In the genomic region with DNA sequence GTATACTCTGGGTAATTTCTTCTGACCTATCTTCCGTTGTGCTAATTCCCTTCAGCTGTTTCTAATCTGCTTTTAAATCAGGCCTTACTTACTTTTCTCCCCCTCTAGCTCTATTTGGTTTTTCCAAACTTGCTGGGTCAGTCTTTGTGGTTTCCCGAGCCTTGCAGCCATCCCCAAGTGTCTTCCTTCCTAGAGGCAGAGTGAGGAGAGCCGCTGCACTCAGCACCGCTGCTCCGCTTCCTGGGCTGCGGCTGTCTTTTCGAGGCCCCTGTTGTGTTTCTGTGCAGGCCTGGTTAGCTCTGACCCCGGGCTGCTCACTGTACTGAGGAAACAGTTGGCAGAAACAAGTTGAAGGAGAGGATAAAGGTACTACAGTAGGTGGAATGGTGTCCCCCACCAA, we compare ENCODE assay signal across 18 cellular contexts. TPM values are rescaled to one million over a fixed set of nuclear protein-coding genes. Genes with fewer than 3 reads are reported as not detected.
A peak's percentile ranks its signal among the peaks of the same experiment; 100 is the strongest.
DNase-seq lines count a peak whose midpoint lies in the region; ATAC-seq and TF ChIP-seq lines count a peak whose summit lies in the region.
"Had no signal": no experiment of that assay in that cellular context is flagged by ENCODE, and none has a peak within 500 bp of the region (broad histone marks: within the 10 kb centered on the region; RNA-seq: fewer than 3 reads in every experiment).

No MANE protein-coding gene starts in this region.

- peaks cover 35 to 44% of the 10 kb centered on the region in 2 donors for H3K4me1 ChIP-seq in gastrocnemius medialis
- no peaks in the 10 kb centered on the region for H3K4me1 ChIP-seq in OCI-LY7 (ENCODE audit: insufficient read depth, low read length, poor library complexity, severe bottlenecking)
- H3K4me1 ChIP-seq: A549 had no signal

- H3K9me3 ChIP-seq in gastrocnemius medialis, result no peaks in the 10 kb centered on the region
- no peaks in the 10 kb centered on the region for H3K9me3 ChIP-seq in OCI-LY7 (ENCODE audit: low read length)

- POLR2A ChIA-PET in OCI-LY7 (lab: Charles Lee), result no interaction called here

- H3K9me2 ChIP-seq in OCI-LY7 (ENCODE audit: insufficient read depth, low read length), result no peaks in the 10 kb centered on the region

- H3K4me2 ChIP-seq in OCI-LY7 (ENCODE audit: low read length), result no peak overlapping the region
- H3K4me2 ChIP-seq: A549 had no signal

- peak overlapping the region; percentile 20 for H3K27ac Mint-ChIP-seq in activated naive CD4-positive, alpha-beta T cell treated with anti-CD3 and anti-CD28 coated beads, Interleukin-2, amount 50 U/mL, for 24 hours
- H3K27ac Mint-ChIP-seq in activated naive CD4-positive, alpha-beta T cell treated with anti-CD3 and anti-CD28 coated beads, Interleukin-2, amount 50 U/mL, for 72 hours, result peak overlapping the region in 1 of 2 donors; percentile 86
- H3K27ac Mint-ChIP-seq: B cell, T-cell had no signal

- TF ChIP-seq CTCF in gastrocnemius medialis (IDR thresholded peaks at IDR 0.05 in 4 of 5, conservative IDR thresholded peaks at IDR 0.05 in 1 of 5) (no peak), OCI-LY7 (conservative IDR thresholded peaks at IDR 0.05; ENCODE audit: low read length) (no peak)

- intact Hi-C loops in gastrocnemius medialis (cut with DNase I; ENCODE audit: low total_unique reads), result no loop called here
- intact Hi-C loops in OCI-LY7 (cut with micrococcal nuclease; ENCODE audit: unreplicated experiment), result no loop called here

- CTCF ChIA-PET in OCI-LY7 (lab: Charles Lee; ENCODE audit: unreplicated experiment), result no interaction called here

- ATAC-seq in activated naive CD4-positive, alpha-beta T cell treated with anti-CD3 and anti-CD28 coated beads, Interleukin-2, amount 50 U/mL, for 72 hours, result no peak
- ATAC-seq in gastrocnemius medialis, result no peak
- ATAC-seq: A549, left cardiac atrium, T-cell had no signal

- no peak for TF ChIP-seq POLR2A in gastrocnemius medialis (IDR thresholded peaks at IDR 0.05)

- H3K4me1 Mint-ChIP-seq in activated naive CD4-positive, alpha-beta T cell treated with anti-CD3 and anti-CD28 coated beads, Interleukin-2, amount 50 U/mL, for 24 hours, result peaks cover 12% of the 10 kb centered on the region
- H3K4me1 Mint-ChIP-seq: B cell had no signal

- H3K9me3 Mint-ChIP-seq in activated naive CD4-positive, alpha-beta T cell treated with anti-CD3 and anti-CD28 coated beads, Interleukin-2, amount 50 U/mL, for 24 hours, result peaks cover 6% of the 10 kb centered on the region
- peaks cover 18 to 23% of the 10 kb centered on the region in 2 donors for H3K9me3 Mint-ChIP-seq in activated naive CD4-positive, alpha-beta T cell treated with anti-CD3 and anti-CD28 coated beads, Interleukin-2, amount 50 U/mL, for 72 hours

- in situ Hi-C loops in gastrocnemius medialis (cut with MboI; ENCODE audit: low sequenced_read_pairs in 4 of 4), result loop anchor here in 1 of 4 donors (10.0 kb wide), 1 partner anchor 172 kb away; no protein-coding TSS in a partner anchor

- H3K27me3 ChIP-seq in gastrocnemius medialis, result no peaks in the 10 kb centered on the region

- DNase-seq in activated naive CD4-positive, alpha-beta T cell treated with anti-CD3 and anti-CD28 coated beads, Interleukin-2, amount 50 U/mL, for 72 hours (ENCODE audit: low spot score in 2 of 2), result no peak
- DNase-seq in Kasumi-1 (lab: John Stamatoyannopoulos, UW), result peak; percentile 69 to 79
- DNase-seq in islet precursor cell, result peak; percentile 71
- peak in 1 of 2 donors; percentile 5 for DNase-seq in gastrocnemius medialis
- DNase-seq in nucleus accumbens (lab: John Stamatoyannopoulos, UW), result no peak
- no peak for DNase-seq in COR-L47 (lab: John Stamatoyannopoulos, UW)
- DNase-seq in OCI-LY7 (ENCODE audit: low spot score), result no peak
- DNase-seq: cortex of kidney; left cardiac atrium; midbrain; NCI-H1105; NCI-H2081; NCI-H446; stimulated activated CD4-positive, alpha-beta T cell treated with anti-CD3 and anti-CD28 coated beads, Interleukin-12 subunit alpha, Interleukin-12 subunit beta, amount 100 ng/mL, for 4 hours; T-cell had no signal

- no peaks in the 10 kb centered on the region for H3K27me3 Mint-ChIP-seq in activated naive CD4-positive, alpha-beta T cell treated with anti-CD3 and anti-CD28 coated beads, Interleukin-2, amount 50 U/mL, for 24 hours
- H3K27me3 Mint-ChIP-seq: T-cell had no signal

- H3K27ac ChIP-seq in gastrocnemius medialis (peak overlapping the region in 3 of 4 donors; percentile 85 to 90 (median 87)), OCI-LY7 (ENCODE audit: low read depth, low read length, poor library complexity, severe bottlenecking) (no peak overlapping the region)
- H3K27ac ChIP-seq: A549 had no signal

- H3K4me3 Mint-ChIP-seq in activated naive CD4-positive, alpha-beta T cell treated with anti-CD3 and anti-CD28 coated beads, Interleukin-2, amount 50 U/mL, for 24 hours, result peak overlapping the region; percentile 47
- H3K4me3 Mint-ChIP-seq: B cell, T-cell had no signal

- H3K79me2 ChIP-seq in OCI-LY7 (ENCODE audit: insufficient read depth, low read depth, low read length), result no peaks in the 10 kb centered on the region

- BruUV-seq in OCI-LY7 (replicated peaks; lab: Mats Ljungman, UMichigan), result no TSS peak

- H3K36me3 ChIP-seq in gastrocnemius medialis (no peaks in the 10 kb centered on the region), OCI-LY7 (ENCODE audit: insufficient read depth, low read length) (no peaks in the 10 kb centered on the region)

- no peak overlapping the region for H2AFZ ChIP-seq in OCI-LY7 (ENCODE audit: low read length)

- H3K36me3 Mint-ChIP-seq in activated naive CD4-positive, alpha-beta T cell treated with anti-CD3 and anti-CD28 coated beads, Interleukin-2, amount 50 U/mL, for 24 hours, result peaks cover 3% of the 10 kb centered on the region
- peaks cover 12 to 25% of the 10 kb centered on the region in 2 donors for H3K36me3 Mint-ChIP-seq in activated naive CD4-positive, alpha-beta T cell treated with anti-CD3 and anti-CD28 coated beads, Interleukin-2, amount 50 U/mL, for 72 hours
- H3K36me3 Mint-ChIP-seq: T-cell had no signal

- H4K20me1 ChIP-seq in OCI-LY7 (ENCODE audit: insufficient read depth, low read length), result no peaks in the 10 kb centered on the region

- H3K4me3 ChIP-seq in gastrocnemius medialis (no peak overlapping the region), OCI-LY7 (ENCODE audit: low read depth, low read length, poor library complexity, severe bottlenecking) (no peak overlapping the region)
- H3K4me3 ChIP-seq: A549 had no signal

RNA-seq across cellular contexts. Expression of a gene that starts 10.7 kb away (rescaled TPM):
- total RNA-seq in activated naive CD4-positive, alpha-beta T cell treated with anti-CD3 and anti-CD28 coated beads, Interleukin-2, amount 50 U/mL, for 72 hours, result not detected
- total RNA-seq in gastrocnemius medialis (10 to 100 TPM in 3 of 4 donors, 1 to 10 TPM in 1; 6.8 to 29.4 (median 15.5) TPM), OCI-LY7 (2022) (not detected in 2 replicates)
- total RNA-seq in OCI-LY7 (2014; rRNA removed; shearing (Covaris generic)), result not detected in 2 replicates
- total RNA-seq: B cell had no signal

Comparison
In these comparisons a context has a peak if more than half of its experiments do, and no peak if none do; other contexts are left out.
1. DNase-seq: peak in Kasumi-1 (2 of 2) and islet precursor cell (single experiment); none in activated naive CD4-positive, alpha-beta T cell treated with anti-CD3 and anti-CD28 coated beads, Interleukin-2, amount 50 U/mL, for 72 hours (0 of 2), nucleus accumbens (0 of 56), COR-L47 (single experiment) and OCI-LY7 (single experiment).
2. RNA of a gene that starts 10.7 kb away (total RNA-seq): 6.8 to 29.4 TPM in gastrocnemius medialis; not detected in activated naive CD4-positive, alpha-beta T cell treated with anti-CD3 and anti-CD28 coated beads, Interleukin-2, amount 50 U/mL, for 72 hours and not detected in OCI-LY7; every median in the first group is over 4 times any median in the second.